2 cellular contexts compared by ENCODE assay signal in genomic region chr11:119014209-119014924, GRCh38.
TF ChIP-seq lines count a peak whose summit lies in the region.

No MANE protein-coding gene starts in this region.

TF ChIP-seq in SK-N-SH, 30 proteins besides CTCF, POLR2A, EP300 and RAD21:
- no peak for TF ChIP-seq USF1 (IDR thresholded peaks at IDR 0.05; ENCODE audit: borderline replicate concordance, low read depth)
- TF ChIP-seq POLR2AphosphoS5 (IDR thresholded peaks at IDR 0.05; ENCODE audit: low read depth, low read length): peak; percentile 5; the same call in 1 of the 2 replicates

TF ChIP-seq in SK-N-SH treated with all-trans-retinoic acid at 6 μM for 48 hours, 23 proteins besides CTCF, POLR2A, EP300 and RAD21:
- TF ChIP-seq ZFP3 (CRISPR knock-in tag; IDR thresholded peaks at IDR 0.05): no peak
- no peak for TF ChIP-seq CSRNP3 (CRISPR knock-in tag; IDR thresholded peaks at IDR 0.05)
- TF ChIP-seq OSR1 (CRISPR knock-in tag; IDR thresholded peaks at IDR 0.05): no peak
- no peak for TF ChIP-seq BACH2 (CRISPR knock-in tag; IDR thresholded peaks at IDR 0.05; ENCODE audit: borderline replicate concordance)
- TF ChIP-seq ZFP30 (CRISPR knock-in tag; IDR thresholded peaks at IDR 0.05): no peak
- no peak for TF ChIP-seq ZNF70 (CRISPR knock-in tag; IDR thresholded peaks at IDR 0.05)
- no peak for TF ChIP-seq ZC3H10 (CRISPR knock-in tag; IDR thresholded peaks at IDR 0.05)
- TF ChIP-seq PATZ1 (CRISPR knock-in tag; IDR thresholded peaks at IDR 0.05; ENCODE audit: borderline replicate concordance): no peak
- TF ChIP-seq POU6F1 (CRISPR knock-in tag; IDR thresholded peaks at IDR 0.05; ENCODE audit: borderline replicate concordance, low read depth): no peak
- no peak for TF ChIP-seq ZNF8 (CRISPR knock-in tag; IDR thresholded peaks at IDR 0.05)
- no peak for TF ChIP-seq GLIS3 (CRISPR knock-in tag; IDR thresholded peaks at IDR 0.05)
- TF ChIP-seq TSHZ2 (CRISPR knock-in tag; IDR thresholded peaks at IDR 0.05): no peak
- no peak for TF ChIP-seq PPARA (CRISPR knock-in tag; IDR thresholded peaks at IDR 0.05; ENCODE audit: borderline replicate concordance)
- TF ChIP-seq CSDC2 (CRISPR knock-in tag; IDR thresholded peaks at IDR 0.05): no peak
- no peak for TF ChIP-seq ZNF565 (CRISPR knock-in tag; conservative IDR thresholded peaks at IDR 0.05; ENCODE audit: low read depth)
- TF ChIP-seq SNAI2 (CRISPR knock-in tag; IDR thresholded peaks at IDR 0.05): no peak
- TF ChIP-seq TCF4 (CRISPR knock-in tag; IDR thresholded peaks at IDR 0.05; ENCODE audit: borderline replicate concordance): no peak
- no peak for TF ChIP-seq ARNTL (CRISPR knock-in tag; IDR thresholded peaks at IDR 0.05; ENCODE audit: borderline replicate concordance, low read depth)
TF ChIP-seq in SK-N-SH treated with all-trans-retinoic acid at 6 μM for 48 hours: peak in this region for 0.
